ENCODE assay signal across 8 cellular contexts in the genomic region with DNA sequence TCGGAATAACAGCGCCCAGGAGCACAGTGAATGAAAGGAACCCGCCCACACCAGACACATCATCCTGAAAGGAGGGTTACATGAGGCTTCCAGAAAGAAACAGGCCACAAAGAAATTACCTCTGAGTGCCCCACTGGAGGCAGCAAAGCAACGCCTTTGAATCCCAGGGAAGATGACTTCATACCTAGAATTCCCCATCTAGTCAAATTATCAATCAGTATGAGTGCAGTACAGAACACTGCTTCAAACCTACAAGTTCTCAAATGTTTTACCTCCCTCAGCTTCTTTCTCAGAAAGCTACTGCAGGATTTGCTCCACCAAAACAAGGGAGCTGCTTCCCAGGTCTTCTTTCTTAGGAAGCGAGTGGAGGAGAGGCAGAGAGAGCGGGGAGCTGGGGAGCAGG.
A peak's percentile ranks its signal among the peaks of the same experiment; 100 is the strongest.
DNase-seq lines count a peak whose midpoint lies in the region; ATAC-seq and TF ChIP-seq lines count a peak whose summit lies in the region.

No MANE protein-coding gene starts in this region.

- no peak overlapping the region for H3K4me3 Mint-ChIP-seq in progenitor cell of endocrine pancreas (ENCODE audit: low read depth)

- H3K27me3 Mint-ChIP-seq in progenitor cell of endocrine pancreas = no peaks in the 10 kb centered on the region

- DNase-seq in activated CD8-positive, alpha-beta memory T cell treated with anti-CD3 and anti-CD28 coated beads, Interleukin-2, amount 50 U/mL, for 48 hours = peak; percentile 70
- DNase-seq in progenitor cell of endocrine pancreas (ENCODE audit: low spot score, unreplicated experiment) = no peak
- DNase-seq in NCI-H526 treated with DMSO at 0.1 percent for 48 hours (lab: John Stamatoyannopoulos, UW) = no peak
- DNase-seq in retina = no peak
- DNase-seq in NCI-H1417 (lab: John Stamatoyannopoulos, UW) = no peak
- no peak for DNase-seq in MV-4-11 (lab: John Stamatoyannopoulos, UW)

- no peak for TF ChIP-seq CTCF in progenitor cell of endocrine pancreas (IDR thresholded peaks at IDR 0.05; ENCODE audit: unreplicated experiment)

- H3K4me1 Mint-ChIP-seq in progenitor cell of endocrine pancreas (ENCODE audit: low read depth) = peaks cover 6% of the 10 kb centered on the region

- peaks cover 13% of the 10 kb centered on the region for H3K36me3 Mint-ChIP-seq in progenitor cell of endocrine pancreas (ENCODE audit: insufficient read depth)

- peak overlapping the region; percentile 60 for H3K27ac Mint-ChIP-seq in progenitor cell of endocrine pancreas

- H3K9me3 Mint-ChIP-seq in progenitor cell of endocrine pancreas (ENCODE audit: low read depth) = peaks cover 4% of the 10 kb centered on the region

- peak; percentile 49 for ATAC-seq in GM18909 (IDR thresholded peaks at IDR 0.05; ENCODE audit: poor library complexity, unreplicated experiment)
- ATAC-seq in HG03097 (IDR thresholded peaks at IDR 0.05; ENCODE audit: low FRiP score, unreplicated experiment) = peak; percentile 30
